In genomic region chr11:85263328-85263727, GRCh38 we compare ENCODE assay signal across 28 cellular contexts.
"Had no signal": no experiment of that assay in that cellular context is flagged by ENCODE, and none has a peak within 500 bp of the region (broad histone marks: within the 10 kb centered on the region; RNA-seq: fewer than 3 reads in every experiment).

No MANE protein-coding gene starts in this region.

- ATAC-seq: activated CD4-positive, alpha-beta T cell treated with anti-CD3 and anti-CD28 coated beads for 36 hours; activated CD4-positive, CD25-positive, alpha-beta regulatory T cell treated with anti-CD3 and anti-CD28 coated beads, Interleukin-2, amount 50 U/mL, for 24 hours; activated CD8-positive, alpha-beta memory T cell treated with anti-CD3 and anti-CD28 coated beads, Interleukin-2, amount 10 ng/mL, durations not matched to agents 7 days and 5 days; activated CD8-positive, alpha-beta T cell treated with anti-CD3 and anti-CD28 coated beads, Interleukin-2, amount 10 ng/mL, durations not matched to agents 7 days and 5 days; activated naive CD8-positive, alpha-beta T cell treated with anti-CD3 and anti-CD28 coated beads, Interleukin-2, amount 50 U/mL, for 24 hours; T-cell; T-helper 17 cell; WTC11 had no signal

- H3K27me3 ChIP-seq: ascending aorta had no signal

- H3K4me3 ChIP-seq: ascending aorta had no signal

- H3K36me3 ChIP-seq: WERI-Rb-1 had no signal

- DNase-seq: activated CD4-positive, alpha-beta memory T cell treated with anti-CD3 and anti-CD28 coated beads, Interleukin-2, amount 10 ng/mL, durations not matched to agents 7 days and 5 days; activated CD4-positive, alpha-beta T cell treated with anti-CD3 and anti-CD28 coated beads for 1 hour; activated CD4-positive, alpha-beta T cell treated with anti-CD3 and anti-CD28 coated beads for 36 hours; activated CD4-positive, alpha-beta T cell treated with anti-CD3 and anti-CD28 coated beads for 48 hours; activated CD4-positive, alpha-beta T cell treated with anti-CD3 and anti-CD28 coated beads, Interleukin-2, amount 10 ng/mL, durations not matched to agents 7 days and 5 days; activated CD4-positive, alpha-beta T cell treated with anti-CD3 and anti-CD28 coated beads, Interleukin-2, amount 50 U/mL, for 48 hours; activated CD4-positive, CD25-positive, alpha-beta regulatory T cell; activated CD8-positive, alpha-beta memory T cell treated with anti-CD3 and anti-CD28 coated beads for 24 hours; activated CD8-positive, alpha-beta memory T cell treated with anti-CD3 and anti-CD28 coated beads, Interleukin-2, amount 10 ng/mL, durations not matched to agents 7 days and 5 days; activated CD8-positive, alpha-beta memory T cell treated with anti-CD3 and anti-CD28 coated beads, Interleukin-2, amount 50 U/mL, for 48 hours; activated CD8-positive, alpha-beta T cell treated with anti-CD3 and anti-CD28 coated beads, Interleukin-2, amount 10 ng/mL, durations not matched to agents 7 days and 5 days; activated effector memory CD4-positive, alpha-beta T cell treated with Interleukin-2 at 50 U/mL for 16 hours; activated gamma-delta T cell; activated naive CD4-positive, alpha-beta T cell treated with anti-CD3 and anti-CD28 coated beads, Interleukin-2, amount 10 ng/mL, durations not matched to agents 7 days and 5 days; activated naive CD4-positive, alpha-beta T cell treated with Interleukin-2 at 50 U/mL for 16 hours; activated naive CD8-positive, alpha-beta T cell treated with anti-CD3 and anti-CD28 coated beads, Interleukin-2, amount 10 ng/mL, durations not matched to agents 7 days and 5 days; activated naive CD8-positive, alpha-beta T cell treated with anti-CD3 and anti-CD28 coated beads, Interleukin-2, amount 50 U/mL, for 24 hours; activated T-cell treated with anti-CD3 and anti-CD28 coated beads, Interleukin-2, amount 50 U/mL, for 24 hours; activated T-cell treated with anti-CD3 and anti-CD28 coated beads, Interleukin-2, amount 50 U/mL, for 48 hours; amygdala; anterior cingulate cortex; central memory CD4-positive, alpha-beta T cell; T-cell; T-helper 17 cell; WERI-Rb-1 had no signal

- H3K27ac ChIP-seq: ascending aorta, WERI-Rb-1 had no signal

- H3K9me3 ChIP-seq: ascending aorta had no signal

- H3K4me1 ChIP-seq: ascending aorta had no signal
